Comparison of ENCODE assay signal across 30 cellular contexts in genomic region chr2:85475801-85476610, GRCh38. TPM values are rescaled to one million over a fixed set of nuclear protein-coding genes. Genes with fewer than 3 reads are reported as not detected.
DNase-seq lines count a peak whose midpoint lies in the region; ATAC-seq, FAIRE-seq and TF ChIP-seq lines count a peak whose summit lies in the region.
"Had no signal": no experiment of that assay in that cellular context is flagged by ENCODE, and none has a peak within 500 bp of the region (broad histone marks: within the 10 kb centered on the region; RNA-seq: fewer than 3 reads in every experiment).

No MANE protein-coding gene starts in this region.

- no peak for FAIRE-seq in bronchial epithelial cell (lab: Jason Lieb, UNC)

- peaks cover 6% of the 10 kb centered on the region; the same call in 1 of the 2 replicates for H3K4me1 ChIP-seq in IMR-90 (ENCODE audit: control insufficient read depth, insufficient read depth, low read length)
- H3K4me1 ChIP-seq in right cardiac atrium (ENCODE audit: control insufficient read depth, insufficient read depth, low read length), result no peaks in the 10 kb centered on the region
- peaks cover 14% of the 10 kb centered on the region for H3K4me1 ChIP-seq in neural progenitor cell
- H3K4me1 ChIP-seq: psoas muscle had no signal

- no peaks in the 10 kb centered on the region for H3K9me1 ChIP-seq in IMR-90 (ENCODE audit: insufficient read depth, low read length)

- H4K91ac ChIP-seq in IMR-90 (ENCODE audit: insufficient read depth, low read depth, low read length), result no peak overlapping the region

- H3K79me1 ChIP-seq in IMR-90 (ENCODE audit: low read depth in 1 of 2, low read length in 2 of 2), result no peaks in the 10 kb centered on the region

- H3K4me3 ChIP-seq in IMR-90 (ENCODE audit: insufficient read depth, low read depth, low read length) (no peak overlapping the region), bronchial epithelial cell (ENCODE audit: low read depth, low read length) (no peak overlapping the region), right cardiac atrium (ENCODE audit: low read length) (no peak overlapping the region), neural progenitor cell (no peak overlapping the region)
- H3K4me3 ChIP-seq: BLaER1 treated with 17β-estradiol and CSF1 and Interleukin-3, amounts not matched to agents 10 nM and 100 nM; psoas muscle; skin epidermis; transverse colon had no signal

- H3K36me3 ChIP-seq in IMR-90 (ENCODE audit: control insufficient read depth, insufficient read depth, low read length), result no peaks in the 10 kb centered on the region
- no peaks in the 10 kb centered on the region for H3K36me3 ChIP-seq in bronchial epithelial cell (ENCODE audit: control insufficient read depth, insufficient read depth, low read length)
- no peaks in the 10 kb centered on the region for H3K36me3 ChIP-seq in neural progenitor cell
- H3K36me3 ChIP-seq: BLaER1 treated with 17β-estradiol and CSF1 and Interleukin-3, amounts not matched to agents 10 nM and 100 nM; transverse colon had no signal

- no peak overlapping the region for H2AK5ac ChIP-seq in IMR-90 (ENCODE audit: low read depth, low read length)

- no peaks in the 10 kb centered on the region for H3K27me3 Mint-ChIP-seq in neural progenitor cell (ENCODE audit: insufficient read depth, low read depth)
- H3K27me3 Mint-ChIP-seq: activated T-cell treated with anti-CD3 and anti-CD28 coated beads, Interleukin-2, amount 50 U/mL, for 24 hours had no signal

- H4K20me1 ChIP-seq in IMR-90 (ENCODE audit: insufficient read depth, low read length), result no peaks in the 10 kb centered on the region
- H4K20me1 ChIP-seq in neural progenitor cell (ENCODE audit: low read depth), result no peaks in the 10 kb centered on the region
- H4K20me1 ChIP-seq: BLaER1 treated with 17β-estradiol and CSF1 and Interleukin-3, amounts not matched to agents 10 nM and 100 nM had no signal

- no peak overlapping the region for H3K56ac ChIP-seq in IMR-90 (ENCODE audit: extremely low read depth, insufficient read depth, low read length)

- no peak overlapping the region for H3K9ac ChIP-seq in IMR-90 (ENCODE audit: low read depth, low read length)
- no peak overlapping the region for H3K9ac ChIP-seq in neural progenitor cell
- H3K9ac ChIP-seq: BLaER1 treated with 17β-estradiol and CSF1 and Interleukin-3, amounts not matched to agents 10 nM and 100 nM; SK-N-SH had no signal

- H3K9me3 Mint-ChIP-seq in neural progenitor cell, result no peaks in the 10 kb centered on the region
- H3K9me3 Mint-ChIP-seq: activated naive CD8-positive, alpha-beta T cell treated with anti-CD3 and anti-CD28 coated beads, Interleukin-2, amount 50 U/mL, for 24 hours; activated T-cell treated with anti-CD3 and anti-CD28 coated beads, Interleukin-2, amount 50 U/mL, for 24 hours had no signal

- no peaks in the 10 kb centered on the region for H3K36me3 Mint-ChIP-seq in neural progenitor cell

- no CpG with 5 or more reads among the region's 4 CpGs for WGBS in IMR-90 (ENCODE audit: extremely low coverage in 2 of 2, insufficient read length in 1 of 2), 2 experiments
- 54% methylated on average over 4 of the region's 4 CpGs for WGBS in right cardiac atrium

- dilution Hi-C loops in IMR-90 (cut with HindIII; ENCODE audit: low sequenced_read_pairs, unreplicated experiment), result no loop called here

- no peaks in the 10 kb centered on the region for H3F3A ChIP-seq in neural progenitor cell (ENCODE audit: low read depth)

- no peak overlapping the region for H4K5ac ChIP-seq in IMR-90 (ENCODE audit: low read depth, low read length)

- POLR2A ChIA-PET in IMR-90 (lab: Charles Lee; ENCODE audit: unreplicated experiment), result interaction anchor here (1.0 kb wide), 1 partner anchor 9 kb away, joined by 3 read pairs; no protein-coding TSS in a partner anchor

- H3K4me2 ChIP-seq in IMR-90 (ENCODE audit: low read depth, low read length), result no peak overlapping the region
- peak overlapping the region; percentile 22 for H3K4me2 ChIP-seq in neural progenitor cell
- H3K4me2 ChIP-seq: SK-N-SH had no signal

- H3K27me3 ChIP-seq in IMR-90 (ENCODE audit: control insufficient read depth, insufficient read depth, low read length) (no peaks in the 10 kb centered on the region), bronchial epithelial cell (ENCODE audit: control insufficient read depth, insufficient read depth, low read length) (no peaks in the 10 kb centered on the region), right cardiac atrium (ENCODE audit: control insufficient read depth, insufficient read depth) (no peaks in the 10 kb centered on the region), neural progenitor cell (no peaks in the 10 kb centered on the region)
- H3K27me3 ChIP-seq: BLaER1 treated with 17β-estradiol and CSF1 and Interleukin-3, amounts not matched to agents 10 nM and 100 nM; transverse colon had no signal

- peaks cover 7% of the 10 kb centered on the region for H3K4me1 Mint-ChIP-seq in neural progenitor cell
- H3K4me1 Mint-ChIP-seq: activated naive CD8-positive, alpha-beta T cell treated with anti-CD3 and anti-CD28 coated beads, Interleukin-2, amount 50 U/mL, for 24 hours had no signal

- 0 out of 2 replicates have a peak overlapping the region, but pooled peaks have one; percentile 20 for H3K18ac ChIP-seq in IMR-90 (ENCODE audit: low read depth, low read length)

- no TSS peak for BruUV-seq in IMR-90 (replicated peaks; lab: Mats Ljungman, UMichigan)

- no peaks in the 10 kb centered on the region for H3K79me2 ChIP-seq in neural progenitor cell (ENCODE audit: low read depth)

- intact Hi-C loops in IMR-90 (cut with micrococcal nuclease), result no loop called here
- intact Hi-C loops in right cardiac atrium (cut with DNase I), result no loop called here

- no peak overlapping the region for H2BK20ac ChIP-seq in IMR-90 (ENCODE audit: low read depth, low read length)

- no peak for TF ChIP-seq CTCF in IMR-90 (conservative IDR thresholded peaks at IDR 0.05; ENCODE audit: low read depth, low read length)
- TF ChIP-seq CTCF in bronchial epithelial cell (IDR thresholded peaks at IDR 0.05; ENCODE audit: insufficient read depth, low read length, severe bottlenecking), result no peak
- no peak for TF ChIP-seq CTCF in neural progenitor cell (IDR thresholded peaks at IDR 0.05)

- H2AFZ ChIP-seq in IMR-90 (replicated peaks; ENCODE audit: low read length, poor library complexity) (no peak overlapping the region), neural progenitor cell (replicated peaks) (peak overlapping the region; percentile 92)

- no peak overlapping the region for H4K8ac ChIP-seq in IMR-90 (ENCODE audit: low read depth in 2 of 2, low read length in 2 of 2)

- no peak overlapping the region for H2BK15ac ChIP-seq in IMR-90 (ENCODE audit: low read depth, low read length)

- peak overlapping the region; percentile 70 for H3K27ac Mint-ChIP-seq in neural progenitor cell
- H3K27ac Mint-ChIP-seq: activated naive CD8-positive, alpha-beta T cell treated with anti-CD3 and anti-CD28 coated beads, Interleukin-2, amount 50 U/mL, for 24 hours; activated T-cell treated with anti-CD3 and anti-CD28 coated beads, Interleukin-2, amount 50 U/mL, for 24 hours had no signal

- no peak overlapping the region for H2AK9ac ChIP-seq in IMR-90 (replicated peaks; ENCODE audit: low read depth, low read length, poor library complexity)

- no peak overlapping the region for H3K4me3 Mint-ChIP-seq in neural progenitor cell
- H3K4me3 Mint-ChIP-seq: activated naive CD8-positive, alpha-beta T cell treated with anti-CD3 and anti-CD28 coated beads, Interleukin-2, amount 50 U/mL, for 24 hours; activated T-cell treated with anti-CD3 and anti-CD28 coated beads, Interleukin-2, amount 50 U/mL, for 24 hours had no signal

- no peak overlapping the region for H2BK120ac ChIP-seq in IMR-90 (ENCODE audit: low read depth, low read length)

- ATAC-seq in IMR-90 (ENCODE audit: low read depth) (no peak; the same call in 1 of the 2 replicates), right cardiac atrium (peak; percentile 42 to 72), GM18858 (IDR thresholded peaks at IDR 0.05; ENCODE audit: unreplicated experiment) (no peak), GM19395 (IDR thresholded peaks at IDR 0.05; ENCODE audit: unreplicated experiment) (no peak)
- ATAC-seq: activated naive CD8-positive, alpha-beta T cell treated with anti-CD3 and anti-CD28 coated beads, Interleukin-2, amount 50 U/mL, for 24 hours; psoas muscle had no signal

- no peak overlapping the region for H3K27ac ChIP-seq in IMR-90 (ENCODE audit: insufficient read depth, low read length)
- no peak overlapping the region for H3K27ac ChIP-seq in right cardiac atrium (ENCODE audit: low read length)
- no peak overlapping the region for H3K27ac ChIP-seq in neural progenitor cell
- H3K27ac ChIP-seq: BLaER1 treated with 17β-estradiol and CSF1 and Interleukin-3, amounts not matched to agents 10 nM and 100 nM; epithelial cell of prostate; psoas muscle; skin epidermis; transverse colon had no signal

- TF ChIP-seq POLR2A in IMR-90 (IDR thresholded peaks at IDR 0.05; ENCODE audit: low read depth, low read length), result no peak

- no peak overlapping the region for H3K4ac ChIP-seq in IMR-90 (ENCODE audit: low read depth, low read length)

- in situ Hi-C loops in IMR-90 (cut with MboI; ENCODE audit: low sequenced_read_pairs), result no loop called here

- CTCF ChIA-PET in IMR-90 (lab: Yijun Ruan, JAX), result interaction anchor here (0.6 kb wide), 1 partner anchor 45 kb away, joined by 4 read pairs; no protein-coding TSS in a partner anchor

- H2BK5ac ChIP-seq in IMR-90 (ENCODE audit: low read depth, low read length, poor library complexity, severe bottlenecking), result no peak overlapping the region

- no peak for TF ChIP-seq RAD21 in IMR-90 (IDR thresholded peaks at IDR 0.05; ENCODE audit: low read length)

- no peaks in the 10 kb centered on the region for H3K9me3 ChIP-seq in IMR-90 (ENCODE audit: control insufficient read depth, insufficient read depth, low read length)
- H3K9me3 ChIP-seq in right cardiac atrium (ENCODE audit: control insufficient read depth, low read length), result no peaks in the 10 kb centered on the region
- H3K9me3 ChIP-seq in neural progenitor cell (ENCODE audit: low read depth), result no peaks in the 10 kb centered on the region
- H3K9me3 ChIP-seq: BLaER1 treated with 17β-estradiol and CSF1 and Interleukin-3, amounts not matched to agents 10 nM and 100 nM; psoas muscle; SK-N-SH; transverse colon had no signal

- H3K14ac ChIP-seq in IMR-90 (replicated peaks; ENCODE audit: low read depth, low read length), result no peak overlapping the region

- no peak overlapping the region for H3K23ac ChIP-seq in IMR-90 (ENCODE audit: low read depth, low read length)

- no peak for DNase-seq in IMR-90
- peak; percentile 34 for DNase-seq in bronchial epithelial cell (ENCODE audit: low read depth)
- no peak for DNase-seq in right cardiac atrium
- DNase-seq in neural progenitor cell (ENCODE audit: low spot score), result no peak
- DNase-seq in SW480 (ENCODE audit: low spot score), result no peak
- DNase-seq: activated CD4-positive, alpha-beta T cell treated with anti-CD3 and anti-CD28 coated beads for 4 hours; activated CD8-positive, alpha-beta memory T cell treated with anti-CD3 and anti-CD28 coated beads for 24 hours; activated gamma-delta T cell; activated naive CD8-positive, alpha-beta T cell treated with anti-CD3 and anti-CD28 coated beads, Interleukin-2, amount 50 U/mL, for 24 hours; activated T-cell treated with anti-CD3 and anti-CD28 coated beads, Interleukin-2, amount 50 U/mL, for 24 hours; HCEC 1CT; KG1; kidney glomerular epithelial cell; mesenchymal stem cell; MM.1S; NCI-H1417; NCI-H2081; NCI-H226; NCI-H748 treated with DMSO at 0.1 percent for 48 hours; nucleus accumbens; psoas muscle; RPMI8226; SK-N-SH; T-helper 2 cell; transverse colon had no signal

RNA-seq across cellular contexts. Expression of gene SH2D6, which starts 57.5 kb away (rescaled TPM):
- total RNA-seq in IMR-90 (2012; rRNA removed) (0.36 TPM in 1 of 2 replicates, not detected in the other), bronchial epithelial cell (0.13 TPM in 1 of 2 replicates, not detected in the other), right cardiac atrium (under 1 TPM in 3 of 4 donors, not detected in 1; 0.34 to 0.75 (median 0.62) TPM), neural progenitor cell (ENCODE audit: low replicate concordance) (0.07 and 0.74 TPM in 2 replicates)
- polyA plus RNA-seq in IMR-90 (2012; rRNA removed) (0.32 and 0.37 TPM in 2 replicates), right cardiac atrium (0.29 TPM)
- polyA plus RNA-seq in IMR-90 (2012; cell fraction: cytosol; rRNA removed), result 0.16 TPM in 1 of 2 replicates, not detected in the other
- polyA plus RNA-seq in IMR-90 (2012; cell fraction: nucleus; rRNA removed; ENCODE audit: low replicate concordance), result 1.0 and 1.2 TPM in 2 replicates

Comparison
In these comparisons a context has a peak if more than half of its experiments do, and no peak if none do; other contexts are left out.
1. ATAC-seq: peak in right cardiac atrium (2 of 2); none in IMR-90 (single experiment), GM18858 (single experiment) and GM19395 (single experiment).